In genomic region chr4:61661960-61662359, GRCh38 we compare ENCODE assay signal across 34 cellular contexts.
"Had no signal": no experiment of that assay in that cellular context is flagged by ENCODE, and none has a peak within 500 bp of the region (broad histone marks: within the 10 kb centered on the region; RNA-seq: fewer than 3 reads in every experiment).

No MANE protein-coding gene starts in this region.

- ATAC-seq: activated T-cell treated with anti-CD3 and anti-CD28 coated beads, Interleukin-2, amount 50 U/mL, for 72 hours; activated T-helper 17 cell treated with anti-CD3 and anti-CD28 coated beads, Interleukin-2, amount 50 U/mL, for 72 hours; effector memory CD8-positive, alpha-beta T cell; foreskin keratinocyte; gastrocnemius medialis; WTC11 had no signal

- H3K4me1 Mint-ChIP-seq: activated CD4-positive, alpha-beta memory T cell treated with anti-CD3 and anti-CD28 coated beads, Interleukin-2, amount 10 ng/mL, durations not matched to agents 7 days and 5 days; activated CD4-positive, alpha-beta T cell treated with anti-CD3 and anti-CD28 coated beads, Interleukin-2, amount 10 ng/mL, durations not matched to agents 7 days and 5 days; activated T-helper 17 cell treated with anti-CD3 and anti-CD28 coated beads, Interleukin-2, amount 50 U/mL, for 72 hours; WTC11 had no signal

- H3K27me3 ChIP-seq: brain microvascular endothelial cell, esophagus muscularis mucosa, foreskin keratinocyte, gastrocnemius medialis had no signal

- H3K36me3 Mint-ChIP-seq: activated naive CD8-positive, alpha-beta T cell had no signal

- H3K36me3 ChIP-seq: brain microvascular endothelial cell, esophagus muscularis mucosa, gastrocnemius medialis had no signal

- H3K27ac Mint-ChIP-seq: activated CD4-positive, alpha-beta memory T cell treated with anti-CD3 and anti-CD28 coated beads, Interleukin-2, amount 10 ng/mL, durations not matched to agents 7 days and 5 days; activated CD4-positive, alpha-beta T cell treated with anti-CD3 and anti-CD28 coated beads, Interleukin-2, amount 10 ng/mL, durations not matched to agents 7 days and 5 days; activated naive CD8-positive, alpha-beta T cell; activated T-cell treated with anti-CD3 and anti-CD28 coated beads, Interleukin-2, amount 50 U/mL, for 24 hours; activated T-cell treated with anti-CD3 and anti-CD28 coated beads, Interleukin-2, amount 50 U/mL, for 72 hours; activated T-helper 17 cell treated with anti-CD3 and anti-CD28 coated beads, Interleukin-2, amount 50 U/mL, for 72 hours; dendritic cell treated with granulocyte-macrophage colony-stimulating factor and Interleukin-4, amounts not matched to agents 40 ng/mL and 50 ng/mL, for 4 days; effector memory CD8-positive, alpha-beta T cell; WTC11 had no signal

- H3K27ac ChIP-seq: brain microvascular endothelial cell, coronary artery, esophagus muscularis mucosa, foreskin keratinocyte, gastrocnemius medialis, VCaP had no signal

- H3K9me3 ChIP-seq: esophagus muscularis mucosa, gastrocnemius medialis had no signal

- DNase-seq: activated CD4-positive, alpha-beta memory T cell treated with anti-CD3 and anti-CD28 coated beads, Interleukin-2, amount 10 ng/mL, durations not matched to agents 7 days and 5 days; activated CD4-positive, alpha-beta T cell treated with anti-CD3 and anti-CD28 coated beads for 1 hour; activated CD4-positive, alpha-beta T cell treated with anti-CD3 and anti-CD28 coated beads for 4 hours; activated CD4-positive, alpha-beta T cell treated with anti-CD3 and anti-CD28 coated beads, Interleukin-2, amount 10 ng/mL, durations not matched to agents 7 days and 5 days; activated CD4-positive, alpha-beta T cell treated with anti-CD3 and anti-CD28 coated beads, Interleukin-2, amount 50 U/mL, for 4 hours; activated CD8-positive, alpha-beta memory T cell treated with anti-CD3 and anti-CD28 coated beads, Interleukin-2, amount 50 U/mL, for 48 hours; activated effector memory CD4-positive, alpha-beta T cell treated with Interleukin-2 at 50 U/mL for 16 hours; activated gamma-delta T cell treated with Interleukin-2 at 50 U/mL for 16 hours; activated naive CD4-positive, alpha-beta T cell treated with anti-CD3 and anti-CD28 coated beads, Interleukin-2, amount 50 U/mL, for 16 hours; activated naive CD4-positive, alpha-beta T cell treated with Interleukin-2 at 50 U/mL for 16 hours; activated T-cell treated with anti-CD3 and anti-CD28 coated beads for 4 hours; activated T-cell treated with anti-CD3 and anti-CD28 coated beads, Interleukin-2, amount 50 U/mL, for 24 hours; activated T-cell treated with anti-CD3 and anti-CD28 coated beads, Interleukin-2, amount 50 U/mL, for 72 hours; amniotic stem cell; anterior cingulate cortex; brain microvascular endothelial cell; central memory CD4-positive, alpha-beta T cell; cerebellar nuclear complex; effector CD4-positive, alpha-beta T cell; effector memory CD8-positive, alpha-beta T cell; erythroblast; foreskin keratinocyte; gastrocnemius medialis; head of caudate nucleus; T-helper 2 cell had no signal

- FAIRE-seq: astrocyte, bronchial epithelial cell had no signal

- H3K4me3 ChIP-seq: coronary artery, esophagus muscularis mucosa, gastrocnemius medialis had no signal

- H3K9me3 Mint-ChIP-seq: dendritic cell treated with granulocyte-macrophage colony-stimulating factor and Interleukin-4, amounts not matched to agents 40 ng/mL and 50 ng/mL, for 4 days had no signal

- H3K4me1 ChIP-seq: esophagus muscularis mucosa, foreskin keratinocyte, gastrocnemius medialis had no signal

- H3K4me3 Mint-ChIP-seq: activated CD4-positive, alpha-beta memory T cell treated with anti-CD3 and anti-CD28 coated beads, Interleukin-2, amount 10 ng/mL, durations not matched to agents 7 days and 5 days; activated CD4-positive, alpha-beta T cell treated with anti-CD3 and anti-CD28 coated beads, Interleukin-2, amount 10 ng/mL, durations not matched to agents 7 days and 5 days; activated naive CD8-positive, alpha-beta T cell; activated T-cell treated with anti-CD3 and anti-CD28 coated beads, Interleukin-2, amount 50 U/mL, for 24 hours; activated T-cell treated with anti-CD3 and anti-CD28 coated beads, Interleukin-2, amount 50 U/mL, for 72 hours; activated T-helper 17 cell treated with anti-CD3 and anti-CD28 coated beads, Interleukin-2, amount 50 U/mL, for 72 hours; dendritic cell treated with granulocyte-macrophage colony-stimulating factor and Interleukin-4, amounts not matched to agents 40 ng/mL and 50 ng/mL, for 4 days; effector memory CD8-positive, alpha-beta T cell; WTC11 had no signal
